Comparison of ENCODE assay signal across 17 cellular contexts in the genomic region with DNA sequence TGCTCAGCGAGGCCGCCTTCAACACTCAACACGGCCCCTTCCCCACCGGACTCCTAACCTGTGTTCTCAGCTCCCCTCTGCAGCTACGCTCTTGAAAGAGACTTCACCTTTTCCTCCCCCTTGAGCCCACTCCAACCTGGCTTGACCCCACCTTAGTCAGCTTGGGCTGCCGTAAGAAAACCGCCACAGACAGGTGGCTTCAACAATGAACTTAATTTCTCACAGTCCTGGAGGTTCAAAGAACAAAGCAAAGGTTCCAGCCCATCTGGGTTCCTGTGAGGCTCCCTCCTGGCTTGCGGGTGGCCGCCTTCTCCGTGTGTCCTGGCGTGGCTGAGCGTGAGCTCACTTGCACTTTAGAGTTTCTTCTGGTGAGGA.
"Had no signal": no experiment of that assay in that cellular context is flagged by ENCODE, and none has a peak within 500 bp of the region (broad histone marks: within the 10 kb centered on the region; RNA-seq: fewer than 3 reads in every experiment).

No MANE protein-coding gene starts in this region.

- H3K9me3 Mint-ChIP-seq: activated naive CD4-positive, alpha-beta T cell treated with anti-CD3 and anti-CD28 coated beads, Interleukin-2, amount 50 U/mL, for 24 hours; immature natural killer cell; stimulated activated effector memory CD8-positive, alpha-beta T cell treated with anti-CD3 and anti-CD28 coated beads, Interleukin-12 subunit alpha, Interleukin-12 subunit beta, amount 100 ng/mL, for 72 hours had no signal

- H3K36me3 ChIP-seq: adrenal gland, colonic mucosa, pancreas, thyroid gland had no signal

- H3K9me3 ChIP-seq: adrenal gland, colonic mucosa, pancreas, thyroid gland had no signal

- FAIRE-seq: pancreas, urothelium cell line had no signal

- H3K4me3 ChIP-seq: adrenal gland, colonic mucosa, lung, pancreas, thyroid gland had no signal

- H3K4me3 Mint-ChIP-seq: activated CD8-positive, alpha-beta T cell treated with anti-CD3 and anti-CD28 coated beads, Interleukin-2, amount 10 ng/mL, durations not matched to agents 7 days and 5 days; activated naive CD4-positive, alpha-beta T cell treated with anti-CD3 and anti-CD28 coated beads, Interleukin-2, amount 50 U/mL, for 24 hours; immature natural killer cell; stimulated activated effector memory CD8-positive, alpha-beta T cell treated with anti-CD3 and anti-CD28 coated beads, Interleukin-12 subunit alpha, Interleukin-12 subunit beta, amount 100 ng/mL, for 72 hours; T-helper 17 cell had no signal

- H3K27me3 Mint-ChIP-seq: activated naive CD4-positive, alpha-beta T cell treated with anti-CD3 and anti-CD28 coated beads, Interleukin-2, amount 50 U/mL, for 24 hours had no signal

- H3K4me1 ChIP-seq: colonic mucosa, pancreas had no signal

- H3K27me3 ChIP-seq: adrenal gland, colonic mucosa, pancreas, thyroid gland had no signal

- H3K36me3 Mint-ChIP-seq: activated naive CD4-positive, alpha-beta T cell treated with anti-CD3 and anti-CD28 coated beads, Interleukin-2, amount 50 U/mL, for 24 hours; immature natural killer cell; stimulated activated effector memory CD8-positive, alpha-beta T cell treated with anti-CD3 and anti-CD28 coated beads, Interleukin-12 subunit alpha, Interleukin-12 subunit beta, amount 100 ng/mL, for 72 hours had no signal

- H3K27ac ChIP-seq: adrenal gland, colonic mucosa, pancreas, thyroid gland had no signal

- H3K4me1 Mint-ChIP-seq: activated naive CD4-positive, alpha-beta T cell treated with anti-CD3 and anti-CD28 coated beads, Interleukin-2, amount 50 U/mL, for 24 hours had no signal

- DNase-seq: activated CD4-positive, alpha-beta T cell treated with anti-CD3 and anti-CD28 coated beads for 4 hours; activated CD8-positive, alpha-beta memory T cell treated with anti-CD3 and anti-CD28 coated beads, Interleukin-2, amount 50 U/mL, for 4 hours; activated CD8-positive, alpha-beta T cell treated with anti-CD3 and anti-CD28 coated beads, Interleukin-2, amount 10 ng/mL, durations not matched to agents 7 days and 5 days; activated effector memory CD4-positive, alpha-beta T cell treated with anti-CD3 and anti-CD28 coated beads, Interleukin-2, amount 50 U/mL, for 16 hours; activated T-cell treated with anti-CD3 and anti-CD28 coated beads, Interleukin-2, amount 50 U/mL, for 48 hours; adrenal gland; central memory CD4-positive, alpha-beta T cell; colonic mucosa; foreskin fibroblast; immature natural killer cell; T-helper 17 cell had no signal

- H3K27ac Mint-ChIP-seq: activated CD8-positive, alpha-beta T cell treated with anti-CD3 and anti-CD28 coated beads, Interleukin-2, amount 10 ng/mL, durations not matched to agents 7 days and 5 days; activated naive CD4-positive, alpha-beta T cell treated with anti-CD3 and anti-CD28 coated beads, Interleukin-2, amount 50 U/mL, for 24 hours; immature natural killer cell; stimulated activated effector memory CD8-positive, alpha-beta T cell treated with anti-CD3 and anti-CD28 coated beads, Interleukin-12 subunit alpha, Interleukin-12 subunit beta, amount 100 ng/mL, for 72 hours; T-helper 17 cell had no signal
